23 cellular contexts compared by ENCODE assay signal in the genomic region with DNA sequence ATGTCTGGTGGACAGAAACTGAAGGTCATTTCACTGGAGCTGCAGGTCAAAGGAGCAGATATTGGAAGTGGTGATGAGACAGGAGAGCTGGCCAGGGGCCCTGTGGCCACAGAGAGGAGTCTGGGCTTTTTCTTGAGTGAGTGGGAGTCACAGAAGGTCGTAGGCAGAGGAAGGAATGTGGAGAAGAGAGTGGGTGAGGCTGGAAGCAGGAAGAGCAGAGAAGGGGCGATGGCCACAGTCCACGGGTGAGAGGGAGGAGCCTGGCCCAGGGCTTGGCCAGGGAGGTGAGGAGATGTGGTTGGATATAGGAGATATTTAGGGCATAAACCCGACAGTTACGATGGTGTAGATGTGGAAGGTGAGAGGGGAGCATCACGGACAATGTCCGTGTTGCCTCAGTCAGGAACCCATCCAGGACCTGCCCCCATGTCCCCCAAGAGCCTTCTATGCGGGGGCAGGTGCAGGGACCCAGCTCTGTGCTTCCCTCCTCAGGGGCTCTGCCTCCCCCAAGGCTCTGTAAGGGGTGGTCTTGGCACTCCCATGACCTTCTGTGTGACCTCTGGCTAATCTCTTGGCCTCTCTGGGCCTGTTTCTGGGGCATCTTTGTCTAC.
DNase-seq lines count a peak whose midpoint lies in the region; ATAC-seq and TF ChIP-seq lines count a peak whose summit lies in the region.
"Had no signal": no experiment of that assay in that cellular context is flagged by ENCODE, and none has a peak within 500 bp of the region (broad histone marks: within the 10 kb centered on the region; RNA-seq: fewer than 3 reads in every experiment).

No MANE protein-coding gene starts in this region.

- ATAC-seq in left colon (peak; percentile 66), Right ventricle myocardium superior (ENCODE audit: poor library complexity) (no peak)
- ATAC-seq: activated CD4-positive, alpha-beta T cell treated with anti-CD3 and anti-CD28 coated beads for 36 hours; effector memory CD8-positive, alpha-beta T cell; gastrocnemius medialis had no signal

- H3K27ac ChIP-seq in hepatocyte: no peak overlapping the region
- H3K27ac ChIP-seq: breast epithelium, colonic mucosa, gastrocnemius medialis, prostate gland, uterus had no signal

- 80% methylated on average over 8 of the region's 8 CpGs for WGBS in hepatocyte (ENCODE audit: low lambda C conversion rate, missing lambda C conversion rate)

- no peak for TF ChIP-seq CTCF in Calu3 (IDR thresholded peaks at IDR 0.05; ENCODE audit: unreplicated experiment)
- TF ChIP-seq CTCF in hepatocyte (IDR thresholded peaks at IDR 0.05; ENCODE audit: poor library complexity): no peak

- H3K36me3 ChIP-seq in HAP-1 (replicated peaks) (no peaks in the 10 kb centered on the region), hepatocyte (replicated peaks; ENCODE audit: insufficient read depth, low read depth) (no peaks in the 10 kb centered on the region)
- H3K36me3 ChIP-seq: breast epithelium, colonic mucosa, gastrocnemius medialis, prostate gland, uterus had no signal

- no peak for DNase-seq in Calu3
- DNase-seq in NCI-H226: peak; percentile 37
- no peak for DNase-seq in left colon
- DNase-seq in posterior vena cava (ENCODE audit: low spot score): peak; percentile 19
- DNase-seq in HAP-1 (ENCODE audit: low spot score in 2 of 2): no peak
- no peak for DNase-seq in hepatocyte (ENCODE audit: low spot score)
- no peak for DNase-seq in D341Med (ENCODE audit: low spot score)
- no peak for DNase-seq in Right ventricle myocardium superior
- DNase-seq: activated CD4-positive, alpha-beta T cell treated with anti-CD3 and anti-CD28 coated beads for 36 hours; activated naive CD4-positive, alpha-beta T cell; amniotic stem cell; CD4-positive, CD25-positive, alpha-beta regulatory T cell; effector memory CD8-positive, alpha-beta T cell; gastrocnemius medialis; hippocampal formation; immature natural killer cell; NCI-H1436 treated with DMSO at 0.1 percent for 48 hours; NCI-H524 treated with DMSO at 0.1 percent for 48 hours; SK-N-SH; uterus had no signal

- H3K4me3 ChIP-seq in HAP-1 (no peak overlapping the region), hepatocyte (no peak overlapping the region)
- H3K4me3 ChIP-seq: breast epithelium, colonic mucosa, gastrocnemius medialis, prostate gland, uterus had no signal

- H3K4me2 ChIP-seq in hepatocyte: no peak overlapping the region
- H3K4me2 ChIP-seq: SK-N-SH had no signal

- intact Hi-C loops in Calu3 (cut with micrococcal nuclease; ENCODE audit: unreplicated experiment) (loop anchor here (10.0 kb wide), 1 partner anchor 165 kb away; a partner anchor contains a TSS), left colon (cut with DNase I, micrococcal nuclease) (no loop called here), posterior vena cava (cut with DNase I) (no loop called here), Right ventricle myocardium superior (cut with DNase I) (no loop called here)

- H3K9me2 ChIP-seq in hepatocyte (replicated peaks; ENCODE audit: insufficient read depth): no peaks in the 10 kb centered on the region
- H3K9me2 ChIP-seq: SK-N-SH had no signal

- H3K27me3 Mint-ChIP-seq in Calu3 (ENCODE audit: unreplicated experiment): no peaks in the 10 kb centered on the region

- peaks cover 26% of the 10 kb centered on the region for H3K4me1 Mint-ChIP-seq in Calu3 (ENCODE audit: low read depth, unreplicated experiment)
- H3K4me1 Mint-ChIP-seq: activated CD4-positive, alpha-beta T cell treated with anti-CD3 and anti-CD28 coated beads for 36 hours; CD4-positive, CD25-positive, alpha-beta regulatory T cell; immature natural killer cell had no signal

- H3K9me3 Mint-ChIP-seq in Calu3 (ENCODE audit: low read depth, unreplicated experiment): no peaks in the 10 kb centered on the region
- H3K9me3 Mint-ChIP-seq: CD4-positive, CD25-positive, alpha-beta regulatory T cell; effector memory CD8-positive, alpha-beta T cell; immature natural killer cell had no signal

- no peak overlapping the region for H2AFZ ChIP-seq in hepatocyte

- H4K20me1 ChIP-seq in hepatocyte (ENCODE audit: insufficient read depth, poor library complexity, severe bottlenecking): no peaks in the 10 kb centered on the region

- H3K4me1 ChIP-seq in HAP-1: no peaks in the 10 kb centered on the region
- H3K4me1 ChIP-seq in hepatocyte (ENCODE audit: insufficient read depth): peaks cover 12% of the 10 kb centered on the region
- H3K4me1 ChIP-seq: breast epithelium, colonic mucosa, gastrocnemius medialis, prostate gland, uterus had no signal

- H3K4me3 Mint-ChIP-seq in Calu3 (ENCODE audit: low read depth, unreplicated experiment): peak overlapping the region; percentile 1
- H3K4me3 Mint-ChIP-seq: activated CD4-positive, alpha-beta T cell treated with anti-CD3 and anti-CD28 coated beads for 36 hours; CD4-positive, CD25-positive, alpha-beta regulatory T cell; effector memory CD8-positive, alpha-beta T cell; immature natural killer cell had no signal

- CTCF ChIA-PET in Calu3 (lab: Charles Lee): no interaction called here

- no TSS peak for BruUV-seq in Calu3 (replicated peaks; lab: Mats Ljungman, UMichigan)

- H3K36me3 Mint-ChIP-seq in Calu3 (ENCODE audit: insufficient read depth, unreplicated experiment): peaks cover 3% of the 10 kb centered on the region
- H3K36me3 Mint-ChIP-seq: CD4-positive, CD25-positive, alpha-beta regulatory T cell; immature natural killer cell had no signal

- peaks cover 19% of the 10 kb centered on the region for H3K27me3 ChIP-seq in HAP-1 (ENCODE audit: low read depth)
- no peaks in the 10 kb centered on the region for H3K27me3 ChIP-seq in hepatocyte
- H3K27me3 ChIP-seq: breast epithelium, colonic mucosa, gastrocnemius medialis, uterus had no signal

- no peaks in the 10 kb centered on the region for H3K9me3 ChIP-seq in HAP-1
- no peaks in the 10 kb centered on the region for H3K9me3 ChIP-seq in hepatocyte (ENCODE audit: low read depth)
- H3K9me3 ChIP-seq: breast epithelium, colonic mucosa, gastrocnemius medialis, prostate gland, SK-N-SH, uterus had no signal

- H3K79me2 ChIP-seq in hepatocyte: no peaks in the 10 kb centered on the region

- H3K27ac Mint-ChIP-seq in Calu3 (ENCODE audit: unreplicated experiment): peak overlapping the region; percentile 6
- H3K27ac Mint-ChIP-seq: activated CD4-positive, alpha-beta T cell treated with anti-CD3 and anti-CD28 coated beads for 36 hours had no signal

- in situ Hi-C loops in HAP-1 (cut with MboI; ENCODE audit: low sequenced_read_pairs): no loop called here

Comparison
In these comparisons a context has a peak if more than half of its experiments do, and no peak if none do; other contexts are left out.
1. DNase-seq: peak in NCI-H226 (single experiment) and posterior vena cava (single experiment); none in Calu3 (single experiment), left colon (0 of 2), HAP-1 (0 of 2), hepatocyte (single experiment), D341Med (single experiment) and Right ventricle myocardium superior (single experiment).